20 cellular contexts compared by ENCODE assay signal in the genomic region with DNA sequence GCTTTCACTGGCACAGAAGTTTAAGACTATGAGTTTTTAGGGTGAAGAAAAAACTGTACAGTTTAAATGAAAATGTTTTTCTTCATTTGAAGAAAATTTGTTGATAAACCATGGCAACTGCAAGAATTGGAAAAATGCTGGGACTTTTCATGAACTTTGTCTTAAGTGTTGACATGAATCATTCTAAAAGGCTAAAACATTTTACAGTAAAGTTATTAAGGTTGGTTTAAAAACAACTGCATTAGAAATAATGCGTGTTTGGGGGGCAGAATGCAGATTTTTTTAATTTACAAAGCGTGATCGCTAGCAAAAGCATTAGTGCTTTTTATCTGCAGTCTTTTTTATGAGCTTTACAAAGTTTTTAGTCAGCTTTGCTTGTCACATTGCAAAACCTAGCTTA.
DNase-seq lines count a peak whose midpoint lies in the region; ATAC-seq and TF ChIP-seq lines count a peak whose summit lies in the region.
"Had no signal": no experiment of that assay in that cellular context is flagged by ENCODE, and none has a peak within 500 bp of the region (broad histone marks: within the 10 kb centered on the region; RNA-seq: fewer than 3 reads in every experiment).

No MANE protein-coding gene starts in this region.

- H3K9me3 Mint-ChIP-seq in HFFc6 = no peaks in the 10 kb centered on the region
- H3K9me3 Mint-ChIP-seq: CD8-positive, alpha-beta T cell; H9; IgD-negative memory B cell; T-cell had no signal

- DNase-seq in AG10803 (ENCODE audit: low read depth) (peak; percentile 75), HFFc6 (peak; percentile 13), fibroblast of mammary gland (ENCODE audit: low read depth) (peak; percentile 8), stromal cell of bone marrow (ENCODE audit: low read depth) (peak; percentile 7), SK-N-DZ (ENCODE audit: low spot score) (no peak)
- DNase-seq in stimulated activated naive CD4-positive, alpha-beta T cell treated with Interleukin-2 at 50 U/mL for 16 hours (lab: John Stamatoyannopoulos, UW) = no peak
- DNase-seq: C1 segment of cervical spinal cord; CD8-positive, alpha-beta T cell; DND-41; H9; MV-4-11; NCI-H1694; NCI-H2081; NCI-H2171; NCI-H524 treated with DMSO at 0.1 percent for 48 hours; NCI-H82; T-cell had no signal

- H3K36me3 Mint-ChIP-seq in HFFc6 (ENCODE audit: low read depth) = no peaks in the 10 kb centered on the region
- H3K36me3 Mint-ChIP-seq: CD8-positive, alpha-beta T cell; IgD-negative memory B cell; T-cell had no signal

- no peak overlapping the region for H3K4me3 Mint-ChIP-seq in HFFc6
- H3K4me3 Mint-ChIP-seq: CD8-positive, alpha-beta T cell; H9; IgD-negative memory B cell; T-cell had no signal

- TF ChIP-seq CTCF in AG10803 (conservative IDR thresholded peaks at IDR 0.05; ENCODE audit: low read length) = no peak
- no peak for TF ChIP-seq CTCF in HFFc6 (IDR thresholded peaks at IDR 0.05)
- no peak for TF ChIP-seq CTCF in fibroblast of mammary gland (conservative IDR thresholded peaks at IDR 0.05; ENCODE audit: control insufficient read depth, insufficient read depth, low read depth, low read length)

- no peak overlapping the region for H3K27ac Mint-ChIP-seq in HFFc6
- H3K27ac Mint-ChIP-seq: CD8-positive, alpha-beta T cell; H9; IgD-negative memory B cell; T-cell had no signal

- peaks cover 48% of the 10 kb centered on the region for H3K4me1 Mint-ChIP-seq in HFFc6 (ENCODE audit: low read depth)
- H3K4me1 Mint-ChIP-seq: T-cell had no signal

- no peak for ATAC-seq in HG02938 (IDR thresholded peaks at IDR 0.05; ENCODE audit: unreplicated experiment)
- ATAC-seq: CD8-positive, alpha-beta T cell; Panc1; T-cell had no signal

- H3K4me3 ChIP-seq in AG10803 (ENCODE audit: low read length) (no peak overlapping the region), fibroblast of mammary gland (ENCODE audit: control insufficient read depth, low read depth, low read length) (no peak overlapping the region)

- H3K27me3 Mint-ChIP-seq in HFFc6 (ENCODE audit: insufficient read depth) = no peaks in the 10 kb centered on the region
- H3K27me3 Mint-ChIP-seq: IgD-negative memory B cell, T-cell had no signal

Comparison
In these comparisons a context has a peak if more than half of its experiments do, and no peak if none do; other contexts are left out.
1. DNase-seq: peak in AG10803 (single experiment), HFFc6 (single experiment), fibroblast of mammary gland (single experiment) and stromal cell of bone marrow (single experiment); none in stimulated activated naive CD4-positive, alpha-beta T cell treated with Interleukin-2 at 50 U/mL for 16 hours (single experiment) and SK-N-DZ (single experiment).